13 cellular contexts compared by ENCODE assay signal in genomic region chr2:67825476-67825875, GRCh38.
DNase-seq lines count a peak whose midpoint lies in the region; ATAC-seq, FAIRE-seq and TF ChIP-seq lines count a peak whose summit lies in the region.
"Had no signal": no experiment of that assay in that cellular context is flagged by ENCODE, and none has a peak within 500 bp of the region (broad histone marks: within the 10 kb centered on the region; RNA-seq: fewer than 3 reads in every experiment).

No MANE protein-coding gene starts in this region.

- H3K9me3 ChIP-seq in OCI-LY7 (ENCODE audit: low read length) (no peaks in the 10 kb centered on the region), endothelial cell of umbilical vein (replicated peaks; ENCODE audit: control insufficient read depth, insufficient read depth, low read length) (no peaks in the 10 kb centered on the region)
- H3K9me3 ChIP-seq: Caco-2 had no signal

- H3K36me3 ChIP-seq in OCI-LY7 (ENCODE audit: insufficient read depth, low read length) (no peaks in the 10 kb centered on the region), endothelial cell of umbilical vein (ENCODE audit: control insufficient read depth in 2 of 2, extremely low read depth in 1 of 2, insufficient read depth in 2 of 2, low read length in 2 of 2) (no peaks in the 10 kb centered on the region)

- ATAC-seq in GM18505 (IDR thresholded peaks at IDR 0.05; ENCODE audit: unreplicated experiment) (no peak), HG03521 (IDR thresholded peaks at IDR 0.05; ENCODE audit: unreplicated experiment) (no peak), GM19324 (IDR thresholded peaks at IDR 0.05; ENCODE audit: low FRiP score, unreplicated experiment) (no peak)

- BruUV-seq in OCI-LY7 (replicated peaks; lab: Mats Ljungman, UMichigan) = no TSS peak
- no TSS peak for BruUV-seq in endothelial cell of umbilical vein (replicated peaks; lab: Mats Ljungman, UMichigan)

- H3K9me2 ChIP-seq in OCI-LY7 (ENCODE audit: insufficient read depth, low read length) = no peaks in the 10 kb centered on the region

- CTCF ChIA-PET in OCI-LY7 (lab: Charles Lee; ENCODE audit: unreplicated experiment) = no interaction called here
- CTCF ChIA-PET in endothelial cell of umbilical vein (lab: Charles Lee) = interaction anchor here (0.5 to 2.2 kb wide), 5 partner anchors 15 to 206 kb away, joined by 3 to 8 read pairs (median 5); no protein-coding TSS in a partner anchor

- dilution Hi-C loops in endothelial cell of umbilical vein (cut with MboI; ENCODE audit: extremely low pct_ligation_motif_present, low sequenced_read_pairs) = no loop called here

- H3K27me3 Mint-ChIP-seq in nephron (ENCODE audit: low read depth) = peaks cover 3% of the 10 kb centered on the region
- H3K27me3 Mint-ChIP-seq: activated naive CD8-positive, alpha-beta T cell treated with anti-CD3 and anti-CD28 coated beads for 36 hours had no signal

- no peak overlapping the region for H3K4me3 ChIP-seq in OCI-LY7 (ENCODE audit: low read depth, low read length, poor library complexity, severe bottlenecking)
- H3K4me3 ChIP-seq in endothelial cell of umbilical vein (replicated peaks in 1 of 3; ENCODE audit: insufficient read depth in 1 of 3, low read depth in 1 of 3, low read length in 3 of 3) = peak overlapping the region in 1 of 3 experiments; percentile 43

- H3K27ac Mint-ChIP-seq in nephron = peak overlapping the region; percentile 44 to 93 (median 87)
- H3K27ac Mint-ChIP-seq: activated naive CD8-positive, alpha-beta T cell treated with anti-CD3 and anti-CD28 coated beads for 36 hours had no signal

- peak overlapping the region; percentile 46; the same call in 1 of the 2 replicates for H2AFZ ChIP-seq in OCI-LY7 (ENCODE audit: low read length)
- peak overlapping the region; percentile 53 for H2AFZ ChIP-seq in endothelial cell of umbilical vein (ENCODE audit: low read depth, low read length)

- H3K4me2 ChIP-seq in OCI-LY7 (ENCODE audit: low read length) = peak overlapping the region; percentile 39
- H3K4me2 ChIP-seq in endothelial cell of umbilical vein (ENCODE audit: insufficient read depth, low read length) = peak overlapping the region; percentile 45

- peak overlapping the region in 1 of 3 experiments; percentile 18 for H3K4me3 Mint-ChIP-seq in nephron
- H3K4me3 Mint-ChIP-seq: activated naive CD8-positive, alpha-beta T cell treated with anti-CD3 and anti-CD28 coated beads for 36 hours had no signal

- intact Hi-C loops in OCI-LY7 (cut with micrococcal nuclease; ENCODE audit: unreplicated experiment) (no loop called here), endothelial cell of umbilical vein (cut with micrococcal nuclease) (loop anchor here (1.0 to 2.0 kb wide), 7 partner anchors 26 to 1391 kb away; partner anchors contain the start of gene MEIS1)

- peaks cover 17% of the 10 kb centered on the region for H3K4me1 ChIP-seq in OCI-LY7 (ENCODE audit: insufficient read depth, low read length, poor library complexity, severe bottlenecking)
- H3K4me1 ChIP-seq in endothelial cell of umbilical vein (ENCODE audit: control insufficient read depth, extremely low read depth, insufficient read depth, low read length) = peaks cover 22% of the 10 kb centered on the region
- H3K4me1 ChIP-seq: Caco-2 had no signal

- peak; percentile 97 for FAIRE-seq in endothelial cell of umbilical vein (lab: Jason Lieb, UNC)
- FAIRE-seq: GM12892 had no signal

- TF ChIP-seq POLR2A in endothelial cell of umbilical vein (IDR thresholded peaks at IDR 0.05; ENCODE audit: low read depth, low read length) (no peak), GM18505 (IDR thresholded peaks at IDR 0.05; ENCODE audit: borderline replicate concordance, extremely low read depth, insufficient read depth, insufficient read length) (no peak)

- POLR2A ChIA-PET in OCI-LY7 (lab: Charles Lee) (interaction anchor here (0.5 to 1.3 kb wide), 4 partner anchors 161 to 827 kb away, joined by 4 to 5 read pairs (median 4); no protein-coding TSS in a partner anchor), endothelial cell of umbilical vein (lab: Charles Lee) (interaction anchor here (0.7 kb wide), 1 partner anchor 35 kb away, joined by 4 read pairs; no protein-coding TSS in a partner anchor)

- peaks cover 27% of the 10 kb centered on the region for H3K4me1 Mint-ChIP-seq in nephron

- H3K27ac ChIP-seq in OCI-LY7 (ENCODE audit: low read depth, low read length, poor library complexity, severe bottlenecking) (no peak overlapping the region), endothelial cell of umbilical vein (ENCODE audit: insufficient read depth, low read depth, low read length) (peak overlapping the region; percentile 80)

- no peaks in the 10 kb centered on the region for H3K36me3 Mint-ChIP-seq in nephron (ENCODE audit: low read depth)
- H3K36me3 Mint-ChIP-seq: activated naive CD8-positive, alpha-beta T cell treated with anti-CD3 and anti-CD28 coated beads for 36 hours had no signal

- H3K9me1 ChIP-seq in endothelial cell of umbilical vein (replicated peaks; ENCODE audit: control insufficient read depth, extremely low read depth, insufficient read depth, low read length) = no peaks in the 10 kb centered on the region

- H4K20me1 ChIP-seq in OCI-LY7 (ENCODE audit: insufficient read depth, low read length) (no peaks in the 10 kb centered on the region), endothelial cell of umbilical vein (replicated peaks; ENCODE audit: control insufficient read depth, extremely low read depth, insufficient read depth, low read length) (no peaks in the 10 kb centered on the region)

- H3K9ac ChIP-seq in endothelial cell of umbilical vein (replicated peaks; ENCODE audit: extremely low read depth, insufficient read depth, low read length) = peak overlapping the region; percentile 39

- H3K79me2 ChIP-seq in OCI-LY7 (ENCODE audit: insufficient read depth, low read depth, low read length) (no peaks in the 10 kb centered on the region), endothelial cell of umbilical vein (ENCODE audit: control insufficient read depth, insufficient read depth, low read length) (no peaks in the 10 kb centered on the region)

- peaks cover 11% of the 10 kb centered on the region for H3K9me3 Mint-ChIP-seq in nephron

- H3K27me3 ChIP-seq in endothelial cell of umbilical vein (ENCODE audit: control insufficient read depth in 2 of 2, insufficient read depth in 2 of 2, low read length in 2 of 2) = no peaks in the 10 kb centered on the region

- TF ChIP-seq CTCF in OCI-LY7 (conservative IDR thresholded peaks at IDR 0.05; ENCODE audit: low read length) (no peak), endothelial cell of umbilical vein (IDR thresholded peaks at IDR 0.05; ENCODE audit: extremely low read depth in 1 of 2, insufficient read depth in 1 of 2, low read depth in 1 of 2, low read length in 2 of 2) (no peak), nephron (IDR thresholded peaks at IDR 0.05; ENCODE audit: unreplicated experiment in 3 of 3) (no peak)

- DNase-seq in COLO829 (ENCODE audit: low spot score) (peak; percentile 95), OCI-LY7 (ENCODE audit: low spot score) (peak; percentile 58), endothelial cell of umbilical vein (ENCODE audit: low read depth, low spot score) (peak; percentile 92), occipital lobe (lab: John Stamatoyannopoulos, UW) (no peak)
- DNase-seq: activated naive CD8-positive, alpha-beta T cell treated with anti-CD3 and anti-CD28 coated beads for 36 hours; Caco-2; MV-4-11; T-helper 1 cell had no signal

TF ChIP-seq in endothelial cell of umbilical vein, 7 proteins besides CTCF, POLR2A, EP300 and RAD21:
- peak; percentile 94 for TF ChIP-seq FOS (IDR thresholded peaks at IDR 0.05; ENCODE audit: borderline replicate concordance, insufficient read depth, low read length)
- peak; percentile 68 for TF ChIP-seq GATA2 (IDR thresholded peaks at IDR 0.05; ENCODE audit: insufficient read depth, insufficient read length, low read depth, low read length)
- TF ChIP-seq JUN (IDR thresholded peaks at IDR 0.05; ENCODE audit: borderline replicate concordance, insufficient read depth, insufficient read length, low read depth) = peak; percentile 97
- no peak for TF ChIP-seq MAX (IDR thresholded peaks at IDR 0.05; ENCODE audit: insufficient read depth, insufficient read length)
- no peak for TF ChIP-seq MYC (IDR thresholded peaks at IDR 0.05; ENCODE audit: low read depth, low read length)
- TF ChIP-seq POLR2AphosphoS5 (IDR thresholded peaks at IDR 0.05; ENCODE audit: insufficient read depth, low read depth, low read length) = peak; percentile 37
